Comparison of ENCODE assay signal across 1 cellular context in the genomic region with DNA sequence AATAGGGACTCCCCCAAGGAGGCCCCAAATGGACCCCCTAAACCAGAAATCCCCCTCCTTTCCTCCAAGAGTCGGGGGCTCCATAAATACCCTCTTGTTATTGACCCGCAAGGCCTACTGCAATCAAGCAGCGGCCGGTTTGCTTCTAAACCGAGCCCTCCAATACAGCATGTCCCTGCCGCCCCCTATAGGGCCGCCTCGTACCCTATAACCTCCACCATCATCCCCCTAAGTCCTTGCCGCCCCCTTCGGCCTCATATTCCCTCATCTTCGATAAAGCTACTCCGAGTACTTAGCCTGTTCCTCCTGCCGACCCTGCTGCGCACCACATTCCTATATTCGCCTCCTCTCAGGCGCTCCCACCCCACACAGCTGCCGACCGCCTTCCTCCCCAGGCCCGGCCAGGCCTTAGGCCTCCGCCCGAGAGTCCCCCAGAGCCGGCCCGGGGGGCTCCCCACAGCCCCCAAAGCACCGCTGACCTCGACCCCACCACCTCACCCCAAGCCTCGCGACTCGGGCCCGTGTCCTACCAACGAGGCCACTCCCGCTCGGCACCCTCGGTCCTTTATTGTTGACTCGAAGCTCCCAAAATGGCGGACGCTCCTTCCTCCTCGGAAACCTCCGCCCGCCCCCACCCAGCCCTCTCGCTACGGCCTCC.
TF ChIP-seq lines count a peak whose summit lies in the region.

No MANE protein-coding gene starts in this region.

TF ChIP-seq in K562, 482 proteins besides CTCF, POLR2A, EP300 and RAD21 (continued from another document and continues in another):
- TF ChIP-seq BCLAF1 (IDR thresholded peaks at IDR 0.05; ENCODE audit: borderline replicate concordance in 1 of 2, control insufficient read depth in 1 of 2, low read depth in 2 of 2, low read length in 1 of 2) (0 out of 4 replicates have a peak, but pooled peaks of 1 of the 2 experiments have one; percentile 66), SMARCA5 (IDR thresholded peaks at IDR 0.05) (peak; percentile 44; the same call in 1 of the 2 replicates), DPF2 (IDR thresholded peaks at IDR 0.05) (peak; percentile 28; the same call in 1 of the 2 replicates), MNT (conservative IDR thresholded peaks at IDR 0.05) (peak in 1 of 2 experiments; percentile 6; a peak in 2 of 4 replicates), SMARCB1 (IDR thresholded peaks at IDR 0.05; ENCODE audit: insufficient read length, low read depth) (no peak), HMBOX1 (IDR thresholded peaks at IDR 0.05) (no peak), HDAC1 (IDR thresholded peaks at IDR 0.05) (peak in 1 of 2 experiments; percentile 19; a peak in 2 of 4 replicates), ZNF184 (CRISPR knock-in tag; IDR thresholded peaks at IDR 0.05) (0 out of 2 replicates have a peak, but pooled peaks have one; percentile 7), CTCFL (IDR thresholded peaks at IDR 0.05; ENCODE audit: borderline replicate concordance, insufficient read depth, low read depth, low read length, poor library complexity, severe bottlenecking) (peak; percentile 96), KLF13 (tag; IDR thresholded peaks at IDR 0.05; ENCODE audit: borderline replicate concordance, low read depth) (peak; percentile 74; the same call in 1 of the 2 replicates), ZNF830 (CRISPR knock-in tag; IDR thresholded peaks at IDR 0.05) (peak; percentile 30; the same call in 1 of the 2 replicates), SMARCA4 (IDR thresholded peaks at IDR 0.05) (peak; percentile 48; the same call in 1 of the 2 replicates), TCFL5 (CRISPR knock-in tag; conservative IDR thresholded peaks at IDR 0.05) (no peak), SOX6 (IDR thresholded peaks at IDR 0.05) (peak; percentile 26), GTF2A2 (tag; IDR thresholded peaks at IDR 0.05) (no peak), LARP7 (IDR thresholded peaks at IDR 0.05) (0 out of 2 replicates have a peak, but pooled peaks have one; percentile 58), TAF7 (tag; IDR thresholded peaks at IDR 0.05) (peak; percentile 46; the same call in 1 of the 2 replicates), HDGF (IDR thresholded peaks at IDR 0.05) (peak; percentile 65; the same call in 1 of the 2 replicates), ZNF518B (CRISPR knock-in tag; IDR thresholded peaks at IDR 0.05) (no peak), MAFF (IDR thresholded peaks at IDR 0.05; ENCODE audit: low read length) (no peak), NR3C1 (CRISPR knock-in tag; IDR thresholded peaks at IDR 0.05) (peak; percentile 70; the same call in 1 of the 2 replicates), SRSF1 (IDR thresholded peaks at IDR 0.05; ENCODE audit: low read depth, low read length) (no peak), ZNF354B (CRISPR knock-in tag; IDR thresholded peaks at IDR 0.05) (no peak), ZNF316 (IDR thresholded peaks at IDR 0.05) (peak; percentile 36), ZFX (CRISPR knock-in tag; IDR thresholded peaks at IDR 0.05) (peak; percentile 97), RBFOX2 (IDR thresholded peaks at IDR 0.05; ENCODE audit: low read depth, low read length) (peak; percentile 83), CBX1 (IDR thresholded peaks at IDR 0.05; ENCODE audit: low read depth) (peak; percentile 46; the same call in 1 of the 2 replicates), YY1 (IDR thresholded peaks at IDR 0.05; ENCODE audit: borderline replicate concordance in 1 of 3, control insufficient read depth in 1 of 3, extremely low read depth in 1 of 3, insufficient read depth in 3 of 3, insufficient read length in 1 of 3, insufficient replicate concordance in 2 of 3, low read depth in 1 of 3, low read length in 2 of 3) (peak in 2 of 3 experiments; percentile 34 to 77), ZNF79 (CRISPR knock-in tag; IDR thresholded peaks at IDR 0.05; ENCODE audit: low read depth) (no peak), RBM22 (IDR thresholded peaks at IDR 0.05; ENCODE audit: low read depth, low read length, poor library complexity, severe bottlenecking) (peak; percentile 24), TAF1 (IDR thresholded peaks at IDR 0.05; ENCODE audit: control insufficient read depth, extremely low read depth, insufficient read depth, low read length, severe bottlenecking) (peak; percentile 64)
- TF ChIP-seq, protein P1, sequence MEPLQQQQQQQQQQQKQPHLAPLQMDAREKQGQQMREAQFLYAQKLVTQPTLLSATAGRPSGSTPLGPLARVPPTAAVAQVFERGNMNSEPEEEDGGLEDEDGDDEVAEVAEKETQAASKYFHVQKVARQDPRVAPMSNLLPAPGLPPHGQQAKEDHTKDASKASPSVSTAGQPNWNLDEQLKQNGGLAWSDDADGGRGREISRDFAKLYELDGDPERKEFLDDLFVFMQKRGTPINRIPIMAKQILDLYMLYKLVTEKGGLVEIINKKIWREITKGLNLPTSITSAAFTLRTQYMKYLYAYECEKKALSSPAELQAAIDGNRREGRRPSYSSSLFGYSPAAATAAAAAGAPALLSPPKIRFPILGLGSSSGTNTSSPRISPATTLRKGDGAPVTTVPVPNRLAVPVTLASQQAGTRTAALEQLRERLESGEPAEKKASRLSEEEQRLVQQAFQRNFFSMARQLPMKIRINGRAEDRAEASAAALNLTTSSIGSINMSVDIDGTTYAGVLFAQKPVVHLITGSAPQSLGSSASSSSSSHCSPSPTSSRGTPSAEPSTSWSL (CRISPR knock-in tag; IDR thresholded peaks at IDR 0.05; ENCODE audit: borderline replicate concordance) = no peak
- TF ChIP-seq, protein P2, sequence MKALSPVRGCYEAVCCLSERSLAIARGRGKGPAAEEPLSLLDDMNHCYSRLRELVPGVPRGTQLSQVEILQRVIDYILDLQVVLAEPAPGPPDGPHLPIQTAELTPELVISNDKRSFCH (CRISPR knock-in tag; IDR thresholded peaks at IDR 0.05) = no peak
- TF ChIP-seq, protein P2 (tag; IDR thresholded peaks at IDR 0.05) = peak; percentile 67; the same call in 1 of the 2 replicates
- TF ChIP-seq, protein P3, sequence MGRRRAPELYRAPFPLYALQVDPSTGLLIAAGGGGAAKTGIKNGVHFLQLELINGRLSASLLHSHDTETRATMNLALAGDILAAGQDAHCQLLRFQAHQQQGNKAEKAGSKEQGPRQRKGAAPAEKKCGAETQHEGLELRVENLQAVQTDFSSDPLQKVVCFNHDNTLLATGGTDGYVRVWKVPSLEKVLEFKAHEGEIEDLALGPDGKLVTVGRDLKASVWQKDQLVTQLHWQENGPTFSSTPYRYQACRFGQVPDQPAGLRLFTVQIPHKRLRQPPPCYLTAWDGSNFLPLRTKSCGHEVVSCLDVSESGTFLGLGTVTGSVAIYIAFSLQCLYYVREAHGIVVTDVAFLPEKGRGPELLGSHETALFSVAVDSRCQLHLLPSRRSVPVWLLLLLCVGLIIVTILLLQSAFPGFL (CRISPR knock-in tag; IDR thresholded peaks at IDR 0.05) = no peak
- TF ChIP-seq, protein P4, sequence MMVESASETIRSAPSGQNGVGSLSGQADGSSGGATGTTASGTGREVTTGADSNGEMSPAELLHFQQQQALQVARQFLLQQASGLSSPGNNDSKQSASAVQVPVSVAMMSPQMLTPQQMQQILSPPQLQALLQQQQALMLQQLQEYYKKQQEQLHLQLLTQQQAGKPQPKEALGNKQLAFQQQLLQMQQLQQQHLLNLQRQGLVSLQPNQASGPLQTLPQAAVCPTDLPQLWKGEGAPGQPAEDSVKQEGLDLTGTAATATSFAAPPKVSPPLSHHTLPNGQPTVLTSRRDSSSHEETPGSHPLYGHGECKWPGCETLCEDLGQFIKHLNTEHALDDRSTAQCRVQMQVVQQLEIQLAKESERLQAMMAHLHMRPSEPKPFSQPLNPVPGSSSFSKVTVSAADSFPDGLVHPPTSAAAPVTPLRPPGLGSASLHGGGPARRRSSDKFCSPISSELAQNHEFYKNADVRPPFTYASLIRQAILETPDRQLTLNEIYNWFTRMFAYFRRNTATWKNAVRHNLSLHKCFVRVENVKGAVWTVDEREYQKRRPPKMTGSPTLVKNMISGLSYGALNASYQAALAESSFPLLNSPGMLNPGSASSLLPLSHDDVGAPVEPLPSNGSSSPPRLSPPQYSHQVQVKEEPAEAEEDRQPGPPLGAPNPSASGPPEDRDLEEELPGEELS (CRISPR knock-in tag; IDR thresholded peaks at IDR 0.05; ENCODE audit: borderline replicate concordance) = 0 out of 2 replicates have a peak, but pooled peaks have one; percentile 35
